14 cellular contexts compared by ENCODE assay signal in the genomic region with DNA sequence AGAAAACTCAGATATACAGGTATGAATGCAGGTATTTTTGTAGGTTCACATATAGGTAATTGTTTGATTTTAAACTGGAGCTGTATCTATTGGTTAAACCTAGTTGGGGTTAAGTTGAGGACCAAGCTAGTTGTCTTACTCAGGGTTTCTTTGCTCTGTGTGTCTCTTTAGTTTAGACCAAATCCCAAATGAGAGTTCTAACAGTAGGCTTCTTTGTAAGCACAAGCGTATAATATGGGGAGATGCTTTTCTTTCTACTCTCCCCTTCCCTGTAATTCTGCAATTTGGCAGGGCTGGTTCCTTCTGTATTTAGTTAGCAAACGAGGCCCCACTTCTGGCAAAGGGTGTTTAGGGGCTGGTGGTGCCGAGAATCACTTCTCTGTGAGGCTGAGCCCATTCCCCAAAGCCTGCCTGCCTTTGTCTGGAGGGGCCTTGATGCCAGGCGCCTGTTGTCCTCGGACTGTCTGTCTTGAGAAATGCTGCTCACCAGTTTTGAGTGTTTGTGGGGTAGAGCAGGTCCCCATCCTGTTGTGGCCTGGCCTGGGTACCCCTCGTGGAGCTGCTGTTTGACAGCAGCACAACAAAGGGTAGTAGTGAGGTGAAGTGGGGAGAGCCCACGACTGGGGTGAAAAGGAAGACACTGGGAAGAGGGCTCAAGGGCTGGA.
A peak's percentile ranks its signal among the peaks of the same experiment; 100 is the strongest.
DNase-seq lines count a peak whose midpoint lies in the region; ATAC-seq, FAIRE-seq and TF ChIP-seq lines count a peak whose summit lies in the region.
"Had no signal": no experiment of that assay in that cellular context is flagged by ENCODE, and none has a peak within 500 bp of the region (broad histone marks: within the 10 kb centered on the region; RNA-seq: fewer than 3 reads in every experiment).

No MANE protein-coding gene starts in this region.

- no peaks in the 10 kb centered on the region for H3K9me3 ChIP-seq in astrocyte (ENCODE audit: insufficient read depth, low read depth, low read length)
- no peaks in the 10 kb centered on the region for H3K9me3 ChIP-seq in mesenchymal stem cell (ENCODE audit: control insufficient read depth, low read length)
- peaks cover 2% of the 10 kb centered on the region for H3K9me3 ChIP-seq in endodermal cell (ENCODE audit: control insufficient read depth, low read length)

- no peak overlapping the region for H3K27ac ChIP-seq in GM23338 (ENCODE audit: low read depth)
- no peak overlapping the region for H3K27ac ChIP-seq in astrocyte (ENCODE audit: low read depth, low read length)
- H3K27ac ChIP-seq in mesenchymal stem cell (ENCODE audit: low read length, poor library complexity, severe bottlenecking), result no peak overlapping the region
- peak overlapping the region in 14 of 21 experiments; percentile 5 to 84 (median 44) for H3K27ac ChIP-seq in skin epidermis
- no peak overlapping the region for H3K27ac ChIP-seq in endodermal cell (ENCODE audit: low read depth, low read length)
- H3K27ac ChIP-seq: C4-2B had no signal

- peak overlapping the region; percentile 47 for H4K8ac ChIP-seq in mesenchymal stem cell (ENCODE audit: low read length)

- no peaks in the 10 kb centered on the region for H3K9me2 ChIP-seq in GM23338 (ENCODE audit: insufficient read depth)

- H2BK120ac ChIP-seq in mesenchymal stem cell (ENCODE audit: low read depth, low read length), result no peak overlapping the region

- H3K4ac ChIP-seq in mesenchymal stem cell (ENCODE audit: low read depth in 1 of 2, low read length in 2 of 2), result peak overlapping the region; percentile 9 to 69

- H3K23ac ChIP-seq in mesenchymal stem cell (ENCODE audit: low read length in 2 of 2), result no peak overlapping the region

- peak overlapping the region; percentile 5 for H4K91ac ChIP-seq in mesenchymal stem cell (ENCODE audit: low read length)

- no peaks in the 10 kb centered on the region for H3F3A ChIP-seq in GM23338 (replicated peaks; ENCODE audit: low read depth)

- H2BK5ac ChIP-seq in mesenchymal stem cell (ENCODE audit: low read depth, low read length, poor library complexity, severe bottlenecking), result no peak overlapping the region

- no peak for DNase-seq in GM23338 (ENCODE audit: low spot score)
- no peak for DNase-seq in astrocyte (ENCODE audit: low read depth)
- no peak for DNase-seq in mesenchymal stem cell
- no peak for DNase-seq in endodermal cell
- DNase-seq in Ammon's horn (ENCODE audit: low spot score), result no peak
- DNase-seq: activated CD4-positive, alpha-beta T cell treated with anti-CD3 and anti-CD28 coated beads for 4 hours; GF-D8; NCI-H1694 treated with DMSO at 0.1 percent for 48 hours had no signal

- H3K27me3 Mint-ChIP-seq in GM23338 (ENCODE audit: insufficient read depth, low read depth, poor library complexity) (peaks cover 9% of the 10 kb centered on the region), astrocyte (ENCODE audit: low read depth, unreplicated experiment) (no peaks in the 10 kb centered on the region), endodermal cell (ENCODE audit: insufficient read depth) (no peaks in the 10 kb centered on the region)

- no peak overlapping the region for H3K4me3 ChIP-seq in GM23338
- no peak overlapping the region for H3K4me3 ChIP-seq in astrocyte (ENCODE audit: insufficient read depth, low read depth, low read length)
- no peak overlapping the region for H3K4me3 ChIP-seq in mesenchymal stem cell (ENCODE audit: insufficient read depth in 1 of 2, low read depth in 1 of 2, low read length in 2 of 2)
- no peak overlapping the region for H3K4me3 ChIP-seq in skin epidermis
- no peak overlapping the region for H3K4me3 ChIP-seq in endodermal cell (ENCODE audit: low read length)
- H3K4me3 ChIP-seq: K562 had no signal

- H3K4me3 Mint-ChIP-seq in GM23338 (no peak overlapping the region), astrocyte (ENCODE audit: unreplicated experiment) (peak overlapping the region; percentile 58), endodermal cell (no peak overlapping the region)

- no peak overlapping the region for H3K14ac ChIP-seq in mesenchymal stem cell (ENCODE audit: low read length in 2 of 2)

- peak overlapping the region; percentile 70 for H2BK15ac ChIP-seq in mesenchymal stem cell (ENCODE audit: low read depth, poor library complexity, severe bottlenecking)

- no peak for FAIRE-seq in astrocyte (lab: Jason Lieb, UNC)
- FAIRE-seq: K562 had no signal

- peaks cover 18% of the 10 kb centered on the region for H3K4me1 ChIP-seq in GM23338 (ENCODE audit: insufficient read depth)
- H3K4me1 ChIP-seq in astrocyte (ENCODE audit: insufficient read depth, low read length), result peaks cover 65% of the 10 kb centered on the region
- H3K4me1 ChIP-seq in mesenchymal stem cell (ENCODE audit: control insufficient read depth, insufficient read depth, low read depth, low read length), result peaks cover 22% of the 10 kb centered on the region
- H3K4me1 ChIP-seq in endodermal cell (ENCODE audit: control insufficient read depth, insufficient read depth, low read length), result peaks cover 16% of the 10 kb centered on the region

- H3K79me2 ChIP-seq in GM23338 (replicated peaks; ENCODE audit: insufficient read depth), result no peaks in the 10 kb centered on the region
- peaks cover 100% of the 10 kb centered on the region for H3K79me2 ChIP-seq in astrocyte (ENCODE audit: insufficient read depth, low read length)

- H2BK12ac ChIP-seq in mesenchymal stem cell (ENCODE audit: low read length in 2 of 2), result peak overlapping the region in 1 of 2 experiments; percentile 8

- no peaks in the 10 kb centered on the region for H3K27me3 ChIP-seq in GM23338 (ENCODE audit: insufficient read depth)
- H3K27me3 ChIP-seq in astrocyte (ENCODE audit: insufficient read depth, low read length), result no peaks in the 10 kb centered on the region
- no peaks in the 10 kb centered on the region for H3K27me3 ChIP-seq in mesenchymal stem cell (ENCODE audit: control insufficient read depth in 1 of 2, insufficient read depth in 1 of 2, low read length in 2 of 2)
- H3K27me3 ChIP-seq in endodermal cell (ENCODE audit: control insufficient read depth, insufficient read depth, low read length, poor library complexity, severe bottlenecking), result no peaks in the 10 kb centered on the region

- no peak for TF ChIP-seq CTCF in GM23338 (conservative IDR thresholded peaks at IDR 0.05; ENCODE audit: low read depth in 2 of 2)
- no peak for TF ChIP-seq CTCF in astrocyte (IDR thresholded peaks at IDR 0.05; ENCODE audit: insufficient read depth, low read depth, low read length)
- no peak for TF ChIP-seq CTCF in endodermal cell (conservative IDR thresholded peaks at IDR 0.05)

- H3K18ac ChIP-seq in mesenchymal stem cell (ENCODE audit: low read depth in 1 of 2, low read length in 2 of 2), result peak overlapping the region; percentile 25 to 33

- no peaks in the 10 kb centered on the region for H3K36me3 ChIP-seq in GM23338 (ENCODE audit: insufficient read depth)
- H3K36me3 ChIP-seq in astrocyte (ENCODE audit: insufficient read depth, low read length), result peaks cover 16% of the 10 kb centered on the region
- peaks cover 22 to 31% of the 10 kb centered on the region in 2 experiments for H3K36me3 ChIP-seq in mesenchymal stem cell (ENCODE audit: control insufficient read depth in 1 of 2, insufficient read depth in 2 of 2, low read depth in 1 of 2, low read length in 2 of 2)
- peaks cover 13% of the 10 kb centered on the region for H3K36me3 ChIP-seq in endodermal cell (ENCODE audit: control insufficient read depth, insufficient read depth, low read length)

- H2AFZ ChIP-seq in GM23338, result no peak overlapping the region
- H2AFZ ChIP-seq in astrocyte (ENCODE audit: low read depth, low read length), result no peak overlapping the region
- H2AFZ ChIP-seq in mesenchymal stem cell (ENCODE audit: low read depth, low read length), result no peak overlapping the region

- H3K4me1 Mint-ChIP-seq in GM23338 (peaks cover 45% of the 10 kb centered on the region), astrocyte (ENCODE audit: low read depth, unreplicated experiment) (peaks cover 78% of the 10 kb centered on the region), endodermal cell (peaks cover 40% of the 10 kb centered on the region)

- peak overlapping the region; percentile 2 for H3K9ac ChIP-seq in astrocyte (ENCODE audit: low read length)
- H3K9ac ChIP-seq in mesenchymal stem cell (ENCODE audit: low read length), result no peak overlapping the region
- H3K9ac ChIP-seq in endodermal cell (ENCODE audit: extremely low read depth, low read length, poor library complexity, severe bottlenecking), result no peak overlapping the region

- no peak overlapping the region for H2AK5ac ChIP-seq in mesenchymal stem cell (ENCODE audit: low read length, severe bottlenecking)

- no peak overlapping the region for H3K4me2 ChIP-seq in GM23338
- H3K4me2 ChIP-seq in astrocyte (ENCODE audit: low read length), result peak overlapping the region; percentile 82
- no peak overlapping the region for H3K4me2 ChIP-seq in mesenchymal stem cell (ENCODE audit: low read length, poor library complexity, severe bottlenecking)

- 0 out of 2 replicates have a peak overlapping the region, but pooled peaks have one; percentile 24 for H3K27ac Mint-ChIP-seq in GM23338
- H3K27ac Mint-ChIP-seq in astrocyte (ENCODE audit: unreplicated experiment), result peak overlapping the region; percentile 87
- H3K27ac Mint-ChIP-seq in endodermal cell, result no peak overlapping the region
- H3K27ac Mint-ChIP-seq: activated T-helper 2 cell treated with anti-CD3 and anti-CD28 coated beads, Interferon-gamma antibody, Interleukin-2, Interleukin-4, amounts not matched to agents 10 μg/mL and 5 μg/mL and 100 μg/mL, durations not matched to agents 14 hours and 24 hours and 36 hours had no signal

- H4K20me1 ChIP-seq in GM23338 (replicated peaks; ENCODE audit: insufficient read depth), result no peaks in the 10 kb centered on the region
- H4K20me1 ChIP-seq in astrocyte (ENCODE audit: insufficient read depth, low read length), result peaks cover 91% of the 10 kb centered on the region

- no peak for ATAC-seq in GM23338
- no peak for ATAC-seq in GM21528 (IDR thresholded peaks at IDR 0.05; ENCODE audit: low FRiP score, unreplicated experiment)
- no peak for ATAC-seq in GM21619 (IDR thresholded peaks at IDR 0.05; ENCODE audit: unreplicated experiment)
- ATAC-seq: K562 had no signal

- peaks cover 8% of the 10 kb centered on the region for H3K79me1 ChIP-seq in mesenchymal stem cell (replicated peaks; ENCODE audit: low read length, poor library complexity, severe bottlenecking)

- H3K36me3 Mint-ChIP-seq in GM23338 (ENCODE audit: low read depth) (no peaks in the 10 kb centered on the region), astrocyte (ENCODE audit: low read depth, unreplicated experiment) (peaks cover 12% of the 10 kb centered on the region), endodermal cell (ENCODE audit: low read depth) (peaks cover 8% of the 10 kb centered on the region)

- WGBS in mesenchymal stem cell, result 93% methylated on average over 6 of the region's 7 CpGs
- 90% methylated on average over 7 of the region's 7 CpGs; no CpG with 5 or more reads in 1 of the 2 experiments for WGBS in endodermal cell (ENCODE audit: insufficient coverage in 1 of 2, insufficient read length in 1 of 2), 2 experiments

- no peaks in the 10 kb centered on the region for H3K9me3 Mint-ChIP-seq in GM23338
- H3K9me3 Mint-ChIP-seq in astrocyte (ENCODE audit: unreplicated experiment), result no peaks in the 10 kb centered on the region
- H3K9me3 Mint-ChIP-seq in endodermal cell, result peaks cover 5% of the 10 kb centered on the region
- H3K9me3 Mint-ChIP-seq: activated T-helper 2 cell treated with anti-CD3 and anti-CD28 coated beads, Interferon-gamma antibody, Interleukin-2, Interleukin-4, amounts not matched to agents 10 μg/mL and 5 μg/mL and 100 μg/mL, durations not matched to agents 14 hours and 24 hours and 36 hours had no signal

Comparison
In these comparisons a context has a peak if more than half of its experiments do, and no peak if none do; other contexts are left out.
1. H3K27ac ChIP-seq: peak in skin epidermis (14 of 21); none in GM23338 (single experiment), astrocyte (single experiment), mesenchymal stem cell (single experiment) and endodermal cell (single experiment).